In genomic region chr9:134132208-134132870, GRCh38 we compare ENCODE assay signal across 20 cellular contexts. TPM values are rescaled to one million over a fixed set of nuclear protein-coding genes. Genes with fewer than 3 reads are reported as not detected.
A peak's percentile ranks its signal among the peaks of the same experiment; 100 is the strongest.
DNase-seq lines count a peak whose midpoint lies in the region; ATAC-seq and TF ChIP-seq lines count a peak whose summit lies in the region.
"Had no signal": no experiment of that assay in that cellular context is flagged by ENCODE, and none has a peak within 500 bp of the region (broad histone marks: within the 10 kb centered on the region; RNA-seq: fewer than 3 reads in every experiment).

No MANE protein-coding gene starts in this region.

- no peak for ATAC-seq in CD4-positive, CD25-positive, alpha-beta regulatory T cell (ENCODE audit: low read depth in 2 of 2)
- no peak for ATAC-seq in HG03378 (IDR thresholded peaks at IDR 0.05; ENCODE audit: unreplicated experiment)
- ATAC-seq: mucosa of descending colon; stimulated activated effector memory CD8-positive, alpha-beta T cell treated with anti-CD3 and anti-CD28 coated beads, Interleukin-12 subunit alpha, Interleukin-12 subunit beta, amount 100 ng/mL, for 72 hours had no signal

- H3K27ac Mint-ChIP-seq in CD4-positive, CD25-positive, alpha-beta regulatory T cell = peak overlapping the region in 1 of 3 donors; percentile 56
- no peak overlapping the region for H3K27ac Mint-ChIP-seq in neural progenitor cell

- TF ChIP-seq CTCF in HEK293 (tag by site-specific recombination; IDR thresholded peaks at IDR 0.05) (no peak), neural progenitor cell (IDR thresholded peaks at IDR 0.05) (no peak)

- peaks cover 34% of the 10 kb centered on the region for H3F3A ChIP-seq in neural progenitor cell (ENCODE audit: low read depth)

- no peak overlapping the region for H3K27ac ChIP-seq in CD4-positive, CD25-positive, alpha-beta regulatory T cell (ENCODE audit: insufficient read depth, low read length, poor library complexity, severe bottlenecking)
- H3K27ac ChIP-seq in HEK293 (ENCODE audit: extremely low read depth, low read depth, low read length) (no peak overlapping the region), iPS-20b (ENCODE audit: low read length) (peak overlapping the region; percentile 46), neural progenitor cell (no peak overlapping the region)

- CTCF ChIA-PET in HEK293 (lab: Yijun Ruan, JAX) = no interaction called here

- H3K9ac ChIP-seq in iPS-20b (ENCODE audit: low read depth, low read length) (no peak overlapping the region), neural progenitor cell (no peak overlapping the region)

- H3K9me3 ChIP-seq in CD4-positive, CD25-positive, alpha-beta regulatory T cell (ENCODE audit: control insufficient read depth in 2 of 2, low read length in 2 of 2) = no peaks in the 10 kb centered on the region
- H3K9me3 ChIP-seq in HEK293 (ENCODE audit: control insufficient read depth, insufficient read depth, low read depth, low read length) (no peaks in the 10 kb centered on the region), iPS-20b (ENCODE audit: insufficient read depth, low read depth, low read length) (no peaks in the 10 kb centered on the region), neural progenitor cell (ENCODE audit: low read depth) (no peaks in the 10 kb centered on the region)
- H3K9me3 ChIP-seq: esophagus squamous epithelium, mucosa of descending colon, ovary, sigmoid colon, tibial artery had no signal

- H3K79me2 ChIP-seq in neural progenitor cell (ENCODE audit: low read depth) = peaks cover 12% of the 10 kb centered on the region

- peaks cover 0 to 27% (median 13%) of the 10 kb centered on the region in 4 donors for H3K4me1 Mint-ChIP-seq in CD4-positive, CD25-positive, alpha-beta regulatory T cell
- peaks cover 40% of the 10 kb centered on the region for H3K4me1 Mint-ChIP-seq in neural progenitor cell

- no peak overlapping the region for H3K4me3 ChIP-seq in CD4-positive, CD25-positive, alpha-beta regulatory T cell (ENCODE audit: low read depth, low read length)
- H3K4me3 ChIP-seq in HEK293 (ENCODE audit: low read depth, low read length) = no peak overlapping the region
- no peak overlapping the region for H3K4me3 ChIP-seq in iPS-20b (ENCODE audit: low read length)
- H3K4me3 ChIP-seq in neural progenitor cell = no peak overlapping the region
- H3K4me3 ChIP-seq: esophagus squamous epithelium, mucosa of descending colon, ovary, sigmoid colon, tibial artery had no signal

- POLR2A ChIA-PET in HEK293 (lab: Yijun Ruan, JAX) = no interaction called here

- H3K27me3 ChIP-seq in CD4-positive, CD25-positive, alpha-beta regulatory T cell (ENCODE audit: control insufficient read depth, insufficient read depth, low read length) = no peaks in the 10 kb centered on the region
- H3K27me3 ChIP-seq in iPS-20b (ENCODE audit: insufficient read depth, low read length) = no peaks in the 10 kb centered on the region
- H3K27me3 ChIP-seq in neural progenitor cell = no peaks in the 10 kb centered on the region
- H3K27me3 ChIP-seq: esophagus squamous epithelium, ovary, sigmoid colon, tibial artery had no signal

- H3K4me3 Mint-ChIP-seq in CD4-positive, CD25-positive, alpha-beta regulatory T cell = peak overlapping the region; percentile 57 to 88 (median 74)
- peak overlapping the region; percentile 71 for H3K4me3 Mint-ChIP-seq in neural progenitor cell
- H3K4me3 Mint-ChIP-seq: stimulated activated effector memory CD8-positive, alpha-beta T cell treated with anti-CD3 and anti-CD28 coated beads, Interleukin-12 subunit alpha, Interleukin-12 subunit beta, amount 100 ng/mL, for 72 hours had no signal

- H3K4me2 ChIP-seq in neural progenitor cell = no peak overlapping the region

- no peak for DNase-seq in CD4-positive, CD25-positive, alpha-beta regulatory T cell
- no peak for DNase-seq in neural progenitor cell (ENCODE audit: low spot score)
- no peak for DNase-seq in RPMI8226
- no peak for DNase-seq in activated CD4-positive, CD25-positive, alpha-beta regulatory T cell treated with anti-CD3 and anti-CD28 coated beads, Interleukin-2, amount 50 U/mL, for 72 hours
- DNase-seq: AML-193; Calu3; central memory CD4-positive, alpha-beta T cell; esophagus squamous epithelium; mucosa of descending colon; NCI-H2171; ovary; SIG-M5; sigmoid colon; tibial artery had no signal

- H3K36me3 ChIP-seq in CD4-positive, CD25-positive, alpha-beta regulatory T cell (ENCODE audit: control insufficient read depth, insufficient read depth, low read length) = no peaks in the 10 kb centered on the region
- peaks cover under 1 to 4% of the 10 kb centered on the region in 2 experiments; a peak in 2 of 3 replicates for H3K36me3 ChIP-seq in HEK293 (ENCODE audit: control insufficient read depth in 2 of 2, insufficient read depth in 1 of 2, low read length in 2 of 2)
- H3K36me3 ChIP-seq in iPS-20b (ENCODE audit: insufficient read depth, low read depth, low read length) = no peaks in the 10 kb centered on the region
- H3K36me3 ChIP-seq in neural progenitor cell = no peaks in the 10 kb centered on the region
- H3K36me3 ChIP-seq: esophagus squamous epithelium, ovary, sigmoid colon, tibial artery had no signal

- no peak overlapping the region for H2AFZ ChIP-seq in neural progenitor cell (replicated peaks)

- no peaks in the 10 kb centered on the region for H3K27me3 Mint-ChIP-seq in CD4-positive, CD25-positive, alpha-beta regulatory T cell
- H3K27me3 Mint-ChIP-seq in neural progenitor cell (ENCODE audit: insufficient read depth, low read depth) = peaks cover 4% of the 10 kb centered on the region

- H3K36me3 Mint-ChIP-seq in CD4-positive, CD25-positive, alpha-beta regulatory T cell = no peaks in the 10 kb centered on the region
- no peaks in the 10 kb centered on the region for H3K36me3 Mint-ChIP-seq in neural progenitor cell

- H3K9me3 Mint-ChIP-seq in CD4-positive, CD25-positive, alpha-beta regulatory T cell = no peaks in the 10 kb centered on the region
- H3K9me3 Mint-ChIP-seq in neural progenitor cell = no peaks in the 10 kb centered on the region
- H3K9me3 Mint-ChIP-seq: stimulated activated effector memory CD8-positive, alpha-beta T cell treated with anti-CD3 and anti-CD28 coated beads, Interleukin-12 subunit alpha, Interleukin-12 subunit beta, amount 100 ng/mL, for 72 hours had no signal

- peaks cover 19% of the 10 kb centered on the region for H3K4me1 ChIP-seq in CD4-positive, CD25-positive, alpha-beta regulatory T cell (ENCODE audit: control insufficient read depth, insufficient read depth, low read length, poor library complexity, severe bottlenecking)
- no peaks in the 10 kb centered on the region for H3K4me1 ChIP-seq in HEK293 (ENCODE audit: control insufficient read depth, insufficient read depth, low read length)
- H3K4me1 ChIP-seq in iPS-20b (ENCODE audit: insufficient read depth, low read length) = peaks cover 17% of the 10 kb centered on the region
- peaks cover 40% of the 10 kb centered on the region for H3K4me1 ChIP-seq in neural progenitor cell

- peaks cover 11% of the 10 kb centered on the region for H4K20me1 ChIP-seq in neural progenitor cell (ENCODE audit: low read depth)

TF ChIP-seq in HEK293, 187 proteins besides CTCF, POLR2A, EP300 and RAD21:
- TF ChIP-seq ZNF768 (tag by site-specific recombination; IDR thresholded peaks at IDR 0.05) = peak; percentile 55; the same call in 1 of the 2 replicates
- TF ChIP-seq ZNF561 (tag by site-specific recombination; IDR thresholded peaks at IDR 0.05; ENCODE audit: borderline replicate concordance) = no peak

RNA-seq across cellular contexts. Expression of gene WDR5, which starts 3.5 kb away (rescaled TPM):
- 19.3 TPM for total RNA-seq in CD4-positive, CD25-positive, alpha-beta regulatory T cell
- 10 to 100 TPM; 11.4 to 18.0 (median 15.1) TPM for polyA plus RNA-seq in CD4-positive, CD25-positive, alpha-beta regulatory T cell
- total RNA-seq in neural progenitor cell (ENCODE audit: low replicate concordance) = 26.7 and 48.7 TPM in 2 replicates

RNA-seq across cellular contexts. Expression of gene RNU6ATAC, which starts 32.0 kb away (rescaled TPM):
- 106 TPM for total RNA-seq in CD4-positive, CD25-positive, alpha-beta regulatory T cell
- not detected for polyA plus RNA-seq in CD4-positive, CD25-positive, alpha-beta regulatory T cell
- not detected in 2 replicates for total RNA-seq in neural progenitor cell (ENCODE audit: low replicate concordance)
- total RNA-seq: esophagus squamous epithelium, glomerular endothelial cell, HT1080, sigmoid colon had no signal
- polyA plus RNA-seq: ovary, sigmoid colon had no signal

Comparison
In these comparisons a context has a peak if more than half of its experiments do, and no peak if none do; other contexts are left out.
1. RNA of gene RNU6ATAC, which starts 32.0 kb away (total RNA-seq): 106 TPM in CD4-positive, CD25-positive, alpha-beta regulatory T cell (single experiment); not detected in neural progenitor cell; every median in the first group is over 100 times any median in the second.